37 cellular contexts compared by ENCODE assay signal in the genomic region with DNA sequence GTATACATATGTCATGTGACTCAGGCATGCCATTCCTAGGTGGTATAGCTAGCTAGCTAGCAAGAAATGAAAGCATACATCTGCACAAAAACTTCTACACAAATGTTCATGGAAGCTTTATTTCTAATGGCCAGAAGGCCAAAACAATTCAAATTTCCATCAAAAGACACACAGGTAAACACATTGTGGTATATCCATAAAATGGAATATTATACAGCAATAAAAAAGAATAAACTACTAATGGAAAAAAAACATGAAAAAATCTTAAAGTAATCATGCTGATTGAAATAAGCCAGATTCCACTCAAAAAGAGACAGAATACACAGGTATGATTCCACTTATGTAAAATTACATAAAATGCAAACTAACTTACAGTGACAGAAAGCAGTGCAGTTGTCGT.
"Had no signal": no experiment of that assay in that cellular context is flagged by ENCODE, and none has a peak within 500 bp of the region (broad histone marks: within the 10 kb centered on the region; RNA-seq: fewer than 3 reads in every experiment).

No MANE protein-coding gene starts in this region.

- DNase-seq: activated CD4-positive, alpha-beta memory T cell treated with anti-CD3 and anti-CD28 coated beads for 36 hours; activated CD4-positive, alpha-beta T cell treated with anti-CD3 and anti-CD28 coated beads for 36 hours; activated CD4-positive, alpha-beta T cell treated with anti-CD3 and anti-CD28 coated beads, Interleukin-2, amount 10 ng/mL, durations not matched to agents 24 days and 14 days; activated CD4-positive, CD25-positive, alpha-beta regulatory T cell; activated CD4-positive, CD25-positive, alpha-beta regulatory T cell treated with anti-CD3 and anti-CD28 coated beads, Interleukin-2, amount 50 U/mL, for 72 hours; activated CD8-positive, alpha-beta memory T cell treated with anti-CD3 and anti-CD28 coated beads, Interleukin-2, amount 10 ng/mL, durations not matched to agents 7 days and 5 days; activated CD8-positive, alpha-beta memory T cell treated with anti-CD3 and anti-CD28 coated beads, Interleukin-2, amount 50 U/mL, for 4 hours; activated CD8-positive, alpha-beta T cell treated with anti-CD3 and anti-CD28 coated beads, Interleukin-2, amount 10 ng/mL, durations not matched to agents 7 days and 5 days; activated effector memory CD4-positive, alpha-beta T cell treated with anti-CD3 and anti-CD28 coated beads, Interleukin-2, amount 50 U/mL, for 16 hours; activated naive CD4-positive, alpha-beta T cell treated with anti-CD3 and anti-CD28 coated beads for 36 hours; activated naive CD8-positive, alpha-beta T cell treated with anti-CD3 and anti-CD28 coated beads for 36 hours; activated naive CD8-positive, alpha-beta T cell treated with anti-CD3 and anti-CD28 coated beads, Interleukin-2, amount 50 U/mL, for 24 hours; activated T-cell treated with anti-CD3 and anti-CD28 coated beads, Interleukin-2, amount 50 U/mL, for 1 hour; activated T-cell treated with anti-CD3 and anti-CD28 coated beads, Interleukin-2, amount 50 U/mL, for 48 hours; anterior cingulate cortex; body of pancreas; caudate nucleus; cortex of kidney; dermis blood vessel endothelial cell; effector CD4-positive, alpha-beta T cell; effector memory CD8-positive, alpha-beta T cell; esophagus squamous epithelium; foreskin melanocyte; heart right ventricle; T-helper 17 cell; T1000; WERI-Rb-1 had no signal

- H3K27ac Mint-ChIP-seq: activated CD4-positive, alpha-beta memory T cell treated with anti-CD3 and anti-CD28 coated beads for 36 hours; activated CD4-positive, alpha-beta T cell treated with anti-CD3 and anti-CD28 coated beads for 36 hours; activated CD4-positive, alpha-beta T cell treated with anti-CD3 and anti-CD28 coated beads, Interleukin-2, amount 10 ng/mL, durations not matched to agents 24 days and 14 days; activated CD8-positive, alpha-beta memory T cell treated with anti-CD3 and anti-CD28 coated beads, Interleukin-2, amount 10 ng/mL, durations not matched to agents 7 days and 5 days; activated CD8-positive, alpha-beta T cell treated with anti-CD3 and anti-CD28 coated beads, Interleukin-2, amount 10 ng/mL, durations not matched to agents 7 days and 5 days; activated naive CD4-positive, alpha-beta T cell treated with anti-CD3 and anti-CD28 coated beads for 36 hours; activated naive CD4-positive, alpha-beta T cell treated with anti-CD3 and anti-CD28 coated beads, Interleukin-2, amount 50 U/mL, for 24 hours; activated naive CD8-positive, alpha-beta T cell treated with anti-CD3 and anti-CD28 coated beads for 36 hours; activated naive CD8-positive, alpha-beta T cell treated with anti-CD3 and anti-CD28 coated beads, Interleukin-2, amount 50 U/mL, for 24 hours; activated T-helper 1 cell treated with anti-CD3 and anti-CD28 coated beads, Interleukin-12 subunit alpha, Interleukin-12 subunit beta, Interleukin-2, Interleukin-4 antibody, amounts not matched to agents 30 ng/mL and 10 ng/mL and 1 ng/mL, durations not matched to agents 14 hours and 24 hours and 36 hours; activated T-helper 2 cell treated with anti-CD3 and anti-CD28 coated beads, Interferon-gamma antibody, Interleukin-2, Interleukin-4, amounts not matched to agents 10 μg/mL and 5 μg/mL and 100 μg/mL, durations not matched to agents 14 hours and 24 hours and 36 hours; effector memory CD8-positive, alpha-beta T cell; T-helper 17 cell; T-helper 2 cell treated with Interferon-gamma antibody and Interleukin-4, amounts not matched to agents 5 μg/mL and 100 μg/mL, for 36 hours had no signal

- H3K4me3 Mint-ChIP-seq: activated CD4-positive, alpha-beta memory T cell treated with anti-CD3 and anti-CD28 coated beads for 36 hours; activated CD4-positive, alpha-beta T cell treated with anti-CD3 and anti-CD28 coated beads for 36 hours; activated CD4-positive, alpha-beta T cell treated with anti-CD3 and anti-CD28 coated beads, Interleukin-2, amount 10 ng/mL, durations not matched to agents 24 days and 14 days; activated CD8-positive, alpha-beta memory T cell treated with anti-CD3 and anti-CD28 coated beads, Interleukin-2, amount 10 ng/mL, durations not matched to agents 7 days and 5 days; activated CD8-positive, alpha-beta T cell treated with anti-CD3 and anti-CD28 coated beads, Interleukin-2, amount 10 ng/mL, durations not matched to agents 7 days and 5 days; activated naive CD4-positive, alpha-beta T cell treated with anti-CD3 and anti-CD28 coated beads for 36 hours; activated naive CD4-positive, alpha-beta T cell treated with anti-CD3 and anti-CD28 coated beads, Interleukin-2, amount 50 U/mL, for 24 hours; activated naive CD8-positive, alpha-beta T cell treated with anti-CD3 and anti-CD28 coated beads for 36 hours; activated naive CD8-positive, alpha-beta T cell treated with anti-CD3 and anti-CD28 coated beads, Interleukin-2, amount 50 U/mL, for 24 hours; activated T-helper 1 cell treated with anti-CD3 and anti-CD28 coated beads, Interleukin-12 subunit alpha, Interleukin-12 subunit beta, Interleukin-2, Interleukin-4 antibody, amounts not matched to agents 30 ng/mL and 10 ng/mL and 1 ng/mL, durations not matched to agents 14 hours and 24 hours and 36 hours; effector memory CD8-positive, alpha-beta T cell; T-helper 17 cell; T-helper 2 cell treated with Interferon-gamma antibody and Interleukin-4, amounts not matched to agents 5 μg/mL and 100 μg/mL, for 36 hours had no signal

- FAIRE-seq: colon, endometrium, endothelial cell of umbilical vein had no signal

- H3K36me3 ChIP-seq: esophagus squamous epithelium, gastroesophageal sphincter, heart right ventricle, WERI-Rb-1 had no signal

- H3K36me3 Mint-ChIP-seq: activated CD4-positive, alpha-beta memory T cell treated with anti-CD3 and anti-CD28 coated beads for 36 hours; activated CD8-positive, alpha-beta memory T cell treated with anti-CD3 and anti-CD28 coated beads, Interleukin-2, amount 10 ng/mL, durations not matched to agents 7 days and 5 days; activated naive CD4-positive, alpha-beta T cell treated with anti-CD3 and anti-CD28 coated beads, Interleukin-2, amount 50 U/mL, for 24 hours; activated naive CD8-positive, alpha-beta T cell treated with anti-CD3 and anti-CD28 coated beads for 36 hours had no signal

- H3K4me3 ChIP-seq: body of pancreas, esophagus squamous epithelium, gastroesophageal sphincter, heart right ventricle, hepatocyte had no signal

- H2AFZ ChIP-seq: hepatocyte had no signal

- H3K4me1 ChIP-seq: body of pancreas, esophagus squamous epithelium had no signal

- H3K27me3 Mint-ChIP-seq: activated CD4-positive, alpha-beta memory T cell treated with anti-CD3 and anti-CD28 coated beads for 36 hours; activated CD4-positive, alpha-beta T cell treated with anti-CD3 and anti-CD28 coated beads for 36 hours; activated CD4-positive, alpha-beta T cell treated with anti-CD3 and anti-CD28 coated beads, Interleukin-2, amount 10 ng/mL, durations not matched to agents 24 days and 14 days; activated CD8-positive, alpha-beta memory T cell treated with anti-CD3 and anti-CD28 coated beads, Interleukin-2, amount 10 ng/mL, durations not matched to agents 7 days and 5 days; activated naive CD4-positive, alpha-beta T cell treated with anti-CD3 and anti-CD28 coated beads, Interleukin-2, amount 50 U/mL, for 24 hours; activated naive CD8-positive, alpha-beta T cell treated with anti-CD3 and anti-CD28 coated beads, Interleukin-2, amount 50 U/mL, for 24 hours; effector memory CD8-positive, alpha-beta T cell; T-helper 17 cell had no signal

- H3K27me3 ChIP-seq: body of pancreas, esophagus squamous epithelium, gastroesophageal sphincter, heart right ventricle, hepatocyte had no signal

- ATAC-seq: activated CD4-positive, alpha-beta T cell treated with anti-CD3 and anti-CD28 coated beads for 36 hours; activated CD8-positive, alpha-beta memory T cell treated with anti-CD3 and anti-CD28 coated beads, Interleukin-2, amount 10 ng/mL, durations not matched to agents 7 days and 5 days; activated CD8-positive, alpha-beta T cell treated with anti-CD3 and anti-CD28 coated beads, Interleukin-2, amount 10 ng/mL, durations not matched to agents 7 days and 5 days; activated naive CD8-positive, alpha-beta T cell treated with anti-CD3 and anti-CD28 coated beads, Interleukin-2, amount 50 U/mL, for 24 hours; body of pancreas; effector memory CD8-positive, alpha-beta T cell; gastroesophageal sphincter; heart right ventricle; T-helper 17 cell had no signal

- H3K4me2 ChIP-seq: hepatocyte had no signal

- H3K79me2 ChIP-seq: hepatocyte had no signal

- H3K27ac ChIP-seq: body of pancreas, epithelial cell of prostate, esophagus squamous epithelium, gastroesophageal sphincter, heart right ventricle, hepatocyte, WERI-Rb-1 had no signal

- H3K4me1 Mint-ChIP-seq: activated naive CD4-positive, alpha-beta T cell treated with anti-CD3 and anti-CD28 coated beads, Interleukin-2, amount 50 U/mL, for 24 hours; T-helper 17 cell had no signal

- H3K9me3 Mint-ChIP-seq: activated naive CD4-positive, alpha-beta T cell treated with anti-CD3 and anti-CD28 coated beads, Interleukin-2, amount 50 U/mL, for 24 hours; activated T-helper 1 cell treated with anti-CD3 and anti-CD28 coated beads, Interleukin-12 subunit alpha, Interleukin-12 subunit beta, Interleukin-2, Interleukin-4 antibody, amounts not matched to agents 30 ng/mL and 10 ng/mL and 1 ng/mL, durations not matched to agents 14 hours and 24 hours and 36 hours had no signal
